In the genomic region with DNA sequence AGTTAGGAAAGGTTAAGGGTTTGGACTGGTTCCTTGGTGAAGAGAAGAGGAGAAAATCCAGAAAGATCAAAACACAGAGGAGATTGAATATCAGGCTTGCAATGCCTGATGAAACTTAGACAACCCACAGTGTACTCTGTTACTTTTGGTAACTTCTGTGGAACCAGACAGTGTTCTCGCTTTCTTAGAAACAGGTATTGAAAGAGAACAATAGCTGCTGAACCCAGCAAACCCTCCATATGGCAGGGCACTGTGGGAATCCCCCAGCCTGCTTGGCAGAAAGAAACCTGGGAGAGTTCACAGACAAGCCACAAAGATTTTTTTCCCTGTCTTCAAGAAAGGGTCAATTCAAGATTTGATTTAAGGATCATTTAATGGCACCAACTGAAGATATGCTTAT, we compare ENCODE assay signal across 22 cellular contexts.
"Had no signal": no experiment of that assay in that cellular context is flagged by ENCODE, and none has a peak within 500 bp of the region (broad histone marks: within the 10 kb centered on the region; RNA-seq: fewer than 3 reads in every experiment).

No MANE protein-coding gene starts in this region.

- H3K36me3 ChIP-seq: MG63 had no signal

- H3K36me3 Mint-ChIP-seq: activated CD4-positive, alpha-beta memory T cell treated with anti-CD3 and anti-CD28 coated beads for 36 hours; activated naive CD4-positive, alpha-beta T cell treated with anti-CD3 and anti-CD28 coated beads, Interleukin-2, amount 10 ng/mL, durations not matched to agents 7 days and 5 days; activated naive CD8-positive, alpha-beta T cell treated with anti-CD3 and anti-CD28 coated beads for 36 hours had no signal

- H3K27ac Mint-ChIP-seq: activated B cell treated with CpG ODN at 0.5 μM for 24 hours; activated CD4-positive, alpha-beta memory T cell treated with anti-CD3 and anti-CD28 coated beads for 36 hours; activated CD4-positive, alpha-beta T cell treated with anti-CD3 and anti-CD28 coated beads, Interleukin-2, amount 10 ng/mL, durations not matched to agents 7 days and 5 days; activated naive CD4-positive, alpha-beta T cell treated with anti-CD3 and anti-CD28 coated beads, Interleukin-2, amount 10 ng/mL, durations not matched to agents 7 days and 5 days; activated naive CD8-positive, alpha-beta T cell treated with anti-CD3 and anti-CD28 coated beads for 36 hours; activated T-cell treated with anti-CD3 and anti-CD28 coated beads, Interleukin-2, amount 50 U/mL, for 72 hours; activated T-helper 2 cell treated with anti-CD3 and anti-CD28 coated beads, Interferon-gamma antibody, Interleukin-2, Interleukin-4, amounts not matched to agents 10 μg/mL and 5 μg/mL and 100 μg/mL, durations not matched to agents 14 hours and 24 hours and 36 hours; dendritic cell treated with granulocyte-macrophage colony-stimulating factor and Interleukin-4, amounts not matched to agents 40 ng/mL and 50 ng/mL, for 4 days; T-helper 1 cell treated with Interleukin-12 subunit alpha and Interleukin-12 subunit beta and Interleukin-4 antibody, amounts not matched to agents 30 μg/mL and 1 μg/mL, for 36 hours had no signal

- H3K9me3 Mint-ChIP-seq: activated B cell treated with CpG ODN at 0.5 μM for 24 hours; dendritic cell treated with granulocyte-macrophage colony-stimulating factor and Interleukin-4, amounts not matched to agents 40 ng/mL and 50 ng/mL, for 4 days had no signal

- H3K4me1 Mint-ChIP-seq: activated B cell treated with CpG ODN at 0.5 μM for 24 hours; activated CD4-positive, alpha-beta T cell treated with anti-CD3 and anti-CD28 coated beads, Interleukin-2, amount 10 ng/mL, durations not matched to agents 7 days and 5 days; activated naive CD4-positive, alpha-beta T cell treated with anti-CD3 and anti-CD28 coated beads, Interleukin-2, amount 10 ng/mL, durations not matched to agents 7 days and 5 days; activated naive CD8-positive, alpha-beta T cell treated with anti-CD3 and anti-CD28 coated beads for 36 hours had no signal

- FAIRE-seq: colon had no signal

- ATAC-seq: activated T-cell treated with anti-CD3 and anti-CD28 coated beads, Interleukin-2, amount 50 U/mL, for 72 hours; PC-3 had no signal

- H3K27me3 Mint-ChIP-seq: activated B cell treated with CpG ODN at 0.5 μM for 24 hours; activated CD4-positive, alpha-beta memory T cell treated with anti-CD3 and anti-CD28 coated beads for 36 hours; activated CD4-positive, alpha-beta T cell treated with anti-CD3 and anti-CD28 coated beads, Interleukin-2, amount 10 ng/mL, durations not matched to agents 7 days and 5 days; activated naive CD4-positive, alpha-beta T cell treated with anti-CD3 and anti-CD28 coated beads, Interleukin-2, amount 10 ng/mL, durations not matched to agents 7 days and 5 days; activated naive CD8-positive, alpha-beta T cell treated with anti-CD3 and anti-CD28 coated beads for 36 hours; dendritic cell treated with granulocyte-macrophage colony-stimulating factor and Interleukin-4, amounts not matched to agents 40 ng/mL and 50 ng/mL, for 4 days had no signal

- H3K9me3 ChIP-seq: MG63 had no signal

- H3K4me3 Mint-ChIP-seq: activated B cell treated with CpG ODN at 0.5 μM for 24 hours; activated CD4-positive, alpha-beta memory T cell treated with anti-CD3 and anti-CD28 coated beads for 36 hours; activated CD4-positive, alpha-beta T cell treated with anti-CD3 and anti-CD28 coated beads, Interleukin-2, amount 10 ng/mL, durations not matched to agents 7 days and 5 days; activated naive CD4-positive, alpha-beta T cell treated with anti-CD3 and anti-CD28 coated beads, Interleukin-2, amount 10 ng/mL, durations not matched to agents 7 days and 5 days; activated naive CD8-positive, alpha-beta T cell treated with anti-CD3 and anti-CD28 coated beads for 36 hours; activated T-cell treated with anti-CD3 and anti-CD28 coated beads, Interleukin-2, amount 50 U/mL, for 72 hours; dendritic cell treated with granulocyte-macrophage colony-stimulating factor and Interleukin-4, amounts not matched to agents 40 ng/mL and 50 ng/mL, for 4 days; T-helper 1 cell treated with Interleukin-12 subunit alpha and Interleukin-12 subunit beta and Interleukin-4 antibody, amounts not matched to agents 30 μg/mL and 1 μg/mL, for 36 hours had no signal

- H3K4me3 ChIP-seq: MG63 had no signal

- DNase-seq: activated B cell treated with CpG ODN at 0.5 μM for 24 hours; activated CD4-positive, alpha-beta memory T cell treated with anti-CD3 and anti-CD28 coated beads for 36 hours; activated CD4-positive, alpha-beta T cell treated with anti-CD3 and anti-CD28 coated beads, Interleukin-2, amount 10 ng/mL, durations not matched to agents 7 days and 5 days; activated gamma-delta T cell treated with Interleukin-2 at 50 U/mL for 16 hours; activated naive CD4-positive, alpha-beta T cell treated with anti-CD3 and anti-CD28 coated beads, Interleukin-2, amount 10 ng/mL, durations not matched to agents 7 days and 5 days; activated naive CD8-positive, alpha-beta T cell treated with anti-CD3 and anti-CD28 coated beads for 36 hours; activated T-cell treated with anti-CD3 and anti-CD28 coated beads, Interleukin-2, amount 50 U/mL, for 72 hours; cerebellar nuclear complex; MG63; NCI-H1105; NCI-H1436; NCI-H1694 treated with DMSO at 0.1 percent for 48 hours; NCI-H2029 treated with DMSO at 0.1 percent for 48 hours; NCI-H345; NCI-H510A; NCI-H526 treated with DMSO at 0.1 percent for 48 hours; PC-3; SHP77 treated with DMSO at 0.1 percent for 48 hours had no signal

- H3K27me3 ChIP-seq: MG63 had no signal
